ENCODE assay signal across 1 cellular context in the genomic region with DNA sequence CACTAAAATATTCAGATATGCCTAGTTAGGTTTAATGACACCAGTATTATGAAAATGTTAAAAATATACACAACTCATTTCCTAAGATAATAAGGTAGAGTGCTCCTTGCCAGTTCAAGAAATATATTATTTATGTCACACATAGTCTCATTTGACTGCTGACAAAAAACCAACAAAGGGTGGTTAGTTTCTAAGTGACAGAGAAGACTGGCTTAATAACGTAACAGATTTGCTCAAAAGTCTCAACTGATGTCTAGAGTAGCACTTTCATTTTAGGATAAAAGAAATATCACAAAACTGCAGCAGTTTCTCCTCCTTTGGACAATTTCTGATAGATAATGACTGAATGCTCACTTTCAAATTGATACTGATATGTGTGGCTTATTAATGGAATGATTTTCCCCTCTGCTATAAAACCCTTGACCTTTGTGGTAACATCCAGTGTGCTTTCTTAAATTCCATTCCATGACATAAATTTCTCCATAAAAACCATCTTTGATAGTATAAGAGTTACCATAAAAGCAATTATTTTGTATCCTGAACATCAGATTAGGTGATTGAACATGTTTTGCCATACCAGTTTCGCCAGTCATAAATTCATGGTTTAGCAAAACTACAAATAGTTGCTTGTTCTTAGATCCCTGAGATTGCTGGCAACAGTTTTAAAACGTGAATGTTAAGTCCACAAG.
TF ChIP-seq lines count a peak whose summit lies in the region.

No MANE protein-coding gene starts in this region.

TF ChIP-seq in SK-N-SH treated with all-trans-retinoic acid at 6 μM for 48 hours, 23 proteins besides CTCF, POLR2A, EP300 and RAD21 (continued from another document):
- no peak for TF ChIP-seq ZFP3 (CRISPR knock-in tag; IDR thresholded peaks at IDR 0.05)
- TF ChIP-seq OSR1 (CRISPR knock-in tag; IDR thresholded peaks at IDR 0.05): no peak
- TF ChIP-seq, protein P1, sequence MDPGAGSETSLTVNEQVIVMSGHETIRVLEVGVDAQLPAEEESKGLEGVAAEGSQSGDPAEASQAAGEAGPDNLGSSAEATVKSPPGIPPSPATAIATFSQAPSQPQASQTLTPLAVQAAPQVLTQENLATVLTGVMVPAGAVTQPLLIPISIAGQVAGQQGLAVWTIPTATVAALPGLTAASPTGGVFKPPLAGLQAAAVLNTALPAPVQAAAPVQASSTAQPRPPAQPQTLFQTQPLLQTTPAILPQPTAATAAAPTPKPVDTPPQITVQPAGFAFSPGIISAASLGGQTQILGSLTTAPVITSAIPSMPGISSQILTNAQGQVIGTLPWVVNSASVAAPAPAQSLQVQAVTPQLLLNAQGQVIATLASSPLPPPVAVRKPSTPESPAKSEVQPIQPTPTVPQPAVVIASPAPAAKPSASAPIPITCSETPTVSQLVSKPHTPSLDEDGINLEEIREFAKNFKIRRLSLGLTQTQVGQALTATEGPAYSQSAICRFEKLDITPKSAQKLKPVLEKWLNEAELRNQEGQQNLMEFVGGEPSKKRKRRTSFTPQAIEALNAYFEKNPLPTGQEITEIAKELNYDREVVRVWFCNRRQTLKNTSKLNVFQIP (CRISPR knock-in tag; IDR thresholded peaks at IDR 0.05; ENCODE audit: borderline replicate concordance, low read depth): no peak
- no peak for TF ChIP-seq ESRRG (CRISPR knock-in tag; IDR thresholded peaks at IDR 0.05)
- TF ChIP-seq, protein P2, sequence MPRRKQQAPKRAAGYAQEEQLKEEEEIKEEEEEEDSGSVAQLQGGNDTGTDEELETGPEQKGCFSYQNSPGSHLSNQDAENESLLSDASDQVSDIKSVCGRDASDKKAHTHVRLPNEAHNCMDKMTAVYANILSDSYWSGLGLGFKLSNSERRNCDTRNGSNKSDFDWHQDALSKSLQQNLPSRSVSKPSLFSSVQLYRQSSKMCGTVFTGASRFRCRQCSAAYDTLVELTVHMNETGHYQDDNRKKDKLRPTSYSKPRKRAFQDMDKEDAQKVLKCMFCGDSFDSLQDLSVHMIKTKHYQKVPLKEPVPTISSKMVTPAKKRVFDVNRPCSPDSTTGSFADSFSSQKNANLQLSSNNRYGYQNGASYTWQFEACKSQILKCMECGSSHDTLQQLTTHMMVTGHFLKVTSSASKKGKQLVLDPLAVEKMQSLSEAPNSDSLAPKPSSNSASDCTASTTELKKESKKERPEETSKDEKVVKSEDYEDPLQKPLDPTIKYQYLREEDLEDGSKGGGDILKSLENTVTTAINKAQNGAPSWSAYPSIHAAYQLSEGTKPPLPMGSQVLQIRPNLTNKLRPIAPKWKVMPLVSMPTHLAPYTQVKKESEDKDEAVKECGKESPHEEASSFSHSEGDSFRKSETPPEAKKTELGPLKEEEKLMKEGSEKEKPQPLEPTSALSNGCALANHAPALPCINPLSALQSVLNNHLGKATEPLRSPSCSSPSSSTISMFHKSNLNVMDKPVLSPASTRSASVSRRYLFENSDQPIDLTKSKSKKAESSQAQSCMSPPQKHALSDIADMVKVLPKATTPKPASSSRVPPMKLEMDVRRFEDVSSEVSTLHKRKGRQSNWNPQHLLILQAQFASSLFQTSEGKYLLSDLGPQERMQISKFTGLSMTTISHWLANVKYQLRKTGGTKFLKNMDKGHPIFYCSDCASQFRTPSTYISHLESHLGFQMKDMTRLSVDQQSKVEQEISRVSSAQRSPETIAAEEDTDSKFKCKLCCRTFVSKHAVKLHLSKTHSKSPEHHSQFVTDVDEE (CRISPR knock-in tag; IDR thresholded peaks at IDR 0.05): no peak
- TF ChIP-seq GLIS3 (CRISPR knock-in tag; IDR thresholded peaks at IDR 0.05): no peak
- TF ChIP-seq SNAI2 (CRISPR knock-in tag; IDR thresholded peaks at IDR 0.05): no peak
